In the genomic region with DNA sequence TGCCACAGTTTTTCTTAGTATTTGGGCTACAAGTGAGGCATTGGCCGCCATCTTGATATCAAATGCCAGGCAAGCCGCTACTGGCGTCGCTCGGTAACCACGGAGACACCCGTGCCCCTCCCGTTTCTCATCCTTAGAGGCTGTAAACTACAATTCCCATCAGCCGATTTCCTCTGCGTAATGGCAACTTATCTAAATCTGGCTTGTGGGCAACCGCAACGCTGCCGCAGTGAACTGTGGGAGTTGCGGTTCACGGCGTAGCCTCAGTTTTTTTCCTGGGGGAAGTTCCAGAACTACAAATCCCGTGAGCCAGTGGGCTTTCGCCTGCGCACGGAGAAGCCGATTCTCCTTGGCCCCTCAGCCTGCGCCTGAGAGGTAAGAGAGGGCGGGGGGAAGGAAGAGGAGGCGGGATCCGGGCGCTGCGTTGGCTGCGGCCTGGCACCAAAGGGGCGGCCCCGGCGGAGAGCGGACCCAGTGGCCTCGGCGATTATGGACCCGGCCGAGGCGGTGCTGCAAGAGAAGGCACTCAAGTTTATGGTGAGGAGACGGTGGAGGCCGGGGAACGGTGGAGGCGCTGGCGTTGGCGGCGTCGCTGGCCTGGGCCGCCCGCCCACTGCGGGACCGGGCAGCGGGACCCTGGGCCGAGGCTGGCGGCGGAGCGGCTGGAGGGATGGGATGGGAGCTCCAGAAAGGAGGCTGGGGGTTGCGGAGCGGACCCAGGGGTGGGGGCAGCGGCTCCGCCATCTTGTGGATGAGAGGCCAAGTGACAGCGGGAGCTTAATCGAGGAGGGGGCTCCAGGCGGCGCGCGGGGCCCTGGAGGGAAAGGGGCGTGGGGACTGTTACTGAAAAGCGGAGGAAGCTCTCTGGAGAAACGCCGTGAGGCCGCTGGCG, we compare ENCODE assay signal across 1 cellular context.
A peak's percentile ranks its signal among the peaks of the same experiment; 100 is the strongest.
TF ChIP-seq lines count a peak whose summit lies in the region.

Gene BTRC (plus strand): TSS at position 474 of the 892 bp plus-strand sequence. CDS start 16 bp downstream, at position 490.

TF ChIP-seq in GM12878, 131 proteins besides CTCF, POLR2A, EP300 and RAD21 (continued from another document and continues in another):
- TF ChIP-seq, protein P1, sequence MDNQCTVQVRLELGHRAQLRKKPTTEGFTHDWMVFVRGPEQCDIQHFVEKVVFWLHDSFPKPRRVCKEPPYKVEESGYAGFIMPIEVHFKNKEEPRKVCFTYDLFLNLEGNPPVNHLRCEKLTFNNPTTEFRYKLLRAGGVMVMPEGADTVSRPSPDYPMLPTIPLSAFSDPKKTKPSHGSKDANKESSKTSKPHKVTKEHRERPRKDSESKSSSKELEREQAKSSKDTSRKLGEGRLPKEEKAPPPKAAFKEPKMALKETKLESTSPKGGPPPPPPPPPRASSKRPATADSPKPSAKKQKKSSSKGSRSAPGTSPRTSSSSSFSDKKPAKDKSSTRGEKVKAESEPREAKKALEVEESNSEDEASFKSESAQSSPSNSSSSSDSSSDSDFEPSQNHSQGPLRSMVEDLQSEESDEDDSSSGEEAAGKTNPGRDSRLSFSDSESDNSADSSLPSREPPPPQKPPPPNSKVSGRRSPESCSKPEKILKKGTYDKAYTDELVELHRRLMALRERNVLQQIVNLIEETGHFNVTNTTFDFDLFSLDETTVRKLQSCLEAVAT (IDR thresholded peaks at IDR 0.05): peak; percentile 99
- TF ChIP-seq DPF2 (IDR thresholded peaks at IDR 0.05) (peak; percentile 78), E2F8 (IDR thresholded peaks at IDR 0.05; ENCODE audit: low read depth, partially characterized antibody) (no peak), ELK1 (IDR thresholded peaks at IDR 0.05; ENCODE audit: low read depth, low read length) (peak; percentile 81), HDGF (IDR thresholded peaks at IDR 0.05) (peak; percentile 28; the same call in 1 of the 2 replicates), SUPT20H (IDR thresholded peaks at IDR 0.05; ENCODE audit: borderline replicate concordance, control insufficient read depth, low read depth, low read length) (no peak), HDAC2 (IDR thresholded peaks at IDR 0.05) (no peak), E2F4 (IDR thresholded peaks at IDR 0.05; ENCODE audit: low read depth, low read length) (no peak), CBX3 (IDR thresholded peaks at IDR 0.05; ENCODE audit: borderline replicate concordance, low read depth) (no peak), MTA2 (IDR thresholded peaks at IDR 0.05; ENCODE audit: low read depth) (no peak), TARDBP (IDR thresholded peaks at IDR 0.05; ENCODE audit: borderline replicate concordance) (peak; percentile 93), EGR1 (IDR thresholded peaks at IDR 0.05; ENCODE audit: borderline replicate concordance in 1 of 2, low read depth in 2 of 2, low read length in 2 of 2) (peak in 1 of 2 experiments; percentile 7; a peak in 1 of 3 replicates), CHD1 (IDR thresholded peaks at IDR 0.05; ENCODE audit: low read depth, low read length) (no peak), HCFC1 (IDR thresholded peaks at IDR 0.05; ENCODE audit: low read length) (peak; percentile 100), MEF2A (IDR thresholded peaks at IDR 0.05; ENCODE audit: insufficient read depth, low read depth, low read length) (peak; percentile 98), EED (IDR thresholded peaks at IDR 0.05; ENCODE audit: low read depth) (peak; percentile 53; the same call in 1 of the 2 replicates), SP1 (IDR thresholded peaks at IDR 0.05; ENCODE audit: low read depth, low read length) (peak; percentile 27), NRF1 (conservative IDR thresholded peaks at IDR 0.05; ENCODE audit: low read depth, low read length) (peak; percentile 93), STAT3 (IDR thresholded peaks at IDR 0.05; ENCODE audit: low read depth, low read length) (peak; percentile 92), CBFB (IDR thresholded peaks at IDR 0.05; ENCODE audit: low read depth) (peak; percentile 100), SMAD5 (IDR thresholded peaks at IDR 0.05; ENCODE audit: low read depth) (no peak), NR2F1 (conservative IDR thresholded peaks at IDR 0.05) (no peak)
- TF ChIP-seq, protein P2, sequence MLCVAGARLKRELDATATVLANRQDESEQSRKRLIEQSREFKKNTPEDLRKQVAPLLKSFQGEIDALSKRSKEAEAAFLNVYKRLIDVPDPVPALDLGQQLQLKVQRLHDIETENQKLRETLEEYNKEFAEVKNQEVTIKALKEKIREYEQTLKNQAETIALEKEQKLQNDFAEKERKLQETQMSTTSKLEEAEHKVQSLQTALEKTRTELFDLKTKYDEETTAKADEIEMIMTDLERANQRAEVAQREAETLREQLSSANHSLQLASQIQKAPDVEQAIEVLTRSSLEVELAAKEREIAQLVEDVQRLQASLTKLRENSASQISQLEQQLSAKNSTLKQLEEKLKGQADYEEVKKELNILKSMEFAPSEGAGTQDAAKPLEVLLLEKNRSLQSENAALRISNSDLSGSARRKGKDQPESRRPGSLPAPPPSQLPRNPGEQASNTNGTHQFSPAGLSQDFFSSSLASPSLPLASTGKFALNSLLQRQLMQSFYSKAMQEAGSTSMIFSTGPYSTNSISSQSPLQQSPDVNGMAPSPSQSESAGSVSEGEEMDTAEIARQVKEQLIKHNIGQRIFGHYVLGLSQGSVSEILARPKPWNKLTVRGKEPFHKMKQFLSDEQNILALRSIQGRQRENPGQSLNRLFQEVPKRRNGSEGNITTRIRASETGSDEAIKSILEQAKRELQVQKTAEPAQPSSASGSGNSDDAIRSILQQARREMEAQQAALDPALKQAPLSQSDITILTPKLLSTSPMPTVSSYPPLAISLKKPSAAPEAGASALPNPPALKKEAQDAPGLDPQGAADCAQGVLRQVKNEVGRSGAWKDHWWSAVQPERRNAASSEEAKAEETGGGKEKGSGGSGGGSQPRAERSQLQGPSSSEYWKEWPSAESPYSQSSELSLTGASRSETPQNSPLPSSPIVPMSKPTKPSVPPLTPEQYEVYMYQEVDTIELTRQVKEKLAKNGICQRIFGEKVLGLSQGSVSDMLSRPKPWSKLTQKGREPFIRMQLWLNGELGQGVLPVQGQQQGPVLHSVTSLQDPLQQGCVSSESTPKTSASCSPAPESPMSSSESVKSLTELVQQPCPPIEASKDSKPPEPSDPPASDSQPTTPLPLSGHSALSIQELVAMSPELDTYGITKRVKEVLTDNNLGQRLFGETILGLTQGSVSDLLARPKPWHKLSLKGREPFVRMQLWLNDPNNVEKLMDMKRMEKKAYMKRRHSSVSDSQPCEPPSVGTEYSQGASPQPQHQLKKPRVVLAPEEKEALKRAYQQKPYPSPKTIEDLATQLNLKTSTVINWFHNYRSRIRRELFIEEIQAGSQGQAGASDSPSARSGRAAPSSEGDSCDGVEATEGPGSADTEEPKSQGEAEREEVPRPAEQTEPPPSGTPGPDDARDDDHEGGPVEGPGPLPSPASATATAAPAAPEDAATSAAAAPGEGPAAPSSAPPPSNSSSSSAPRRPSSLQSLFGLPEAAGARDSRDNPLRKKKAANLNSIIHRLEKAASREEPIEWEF (IDR thresholded peaks at IDR 0.05; ENCODE audit: insufficient replicate concordance, low read depth, low read length): no peak
- TF ChIP-seq, protein P3, sequence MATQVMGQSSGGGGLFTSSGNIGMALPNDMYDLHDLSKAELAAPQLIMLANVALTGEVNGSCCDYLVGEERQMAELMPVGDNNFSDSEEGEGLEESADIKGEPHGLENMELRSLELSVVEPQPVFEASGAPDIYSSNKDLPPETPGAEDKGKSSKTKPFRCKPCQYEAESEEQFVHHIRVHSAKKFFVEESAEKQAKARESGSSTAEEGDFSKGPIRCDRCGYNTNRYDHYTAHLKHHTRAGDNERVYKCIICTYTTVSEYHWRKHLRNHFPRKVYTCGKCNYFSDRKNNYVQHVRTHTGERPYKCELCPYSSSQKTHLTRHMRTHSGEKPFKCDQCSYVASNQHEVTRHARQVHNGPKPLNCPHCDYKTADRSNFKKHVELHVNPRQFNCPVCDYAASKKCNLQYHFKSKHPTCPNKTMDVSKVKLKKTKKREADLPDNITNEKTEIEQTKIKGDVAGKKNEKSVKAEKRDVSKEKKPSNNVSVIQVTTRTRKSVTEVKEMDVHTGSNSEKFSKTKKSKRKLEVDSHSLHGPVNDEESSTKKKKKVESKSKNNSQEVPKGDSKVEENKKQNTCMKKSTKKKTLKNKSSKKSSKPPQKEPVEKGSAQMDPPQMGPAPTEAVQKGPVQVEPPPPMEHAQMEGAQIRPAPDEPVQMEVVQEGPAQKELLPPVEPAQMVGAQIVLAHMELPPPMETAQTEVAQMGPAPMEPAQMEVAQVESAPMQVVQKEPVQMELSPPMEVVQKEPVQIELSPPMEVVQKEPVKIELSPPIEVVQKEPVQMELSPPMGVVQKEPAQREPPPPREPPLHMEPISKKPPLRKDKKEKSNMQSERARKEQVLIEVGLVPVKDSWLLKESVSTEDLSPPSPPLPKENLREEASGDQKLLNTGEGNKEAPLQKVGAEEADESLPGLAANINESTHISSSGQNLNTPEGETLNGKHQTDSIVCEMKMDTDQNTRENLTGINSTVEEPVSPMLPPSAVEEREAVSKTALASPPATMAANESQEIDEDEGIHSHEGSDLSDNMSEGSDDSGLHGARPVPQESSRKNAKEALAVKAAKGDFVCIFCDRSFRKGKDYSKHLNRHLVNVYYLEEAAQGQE (IDR thresholded peaks at IDR 0.05; ENCODE audit: low read depth, low read length): no peak
- TF ChIP-seq, protein P4, sequence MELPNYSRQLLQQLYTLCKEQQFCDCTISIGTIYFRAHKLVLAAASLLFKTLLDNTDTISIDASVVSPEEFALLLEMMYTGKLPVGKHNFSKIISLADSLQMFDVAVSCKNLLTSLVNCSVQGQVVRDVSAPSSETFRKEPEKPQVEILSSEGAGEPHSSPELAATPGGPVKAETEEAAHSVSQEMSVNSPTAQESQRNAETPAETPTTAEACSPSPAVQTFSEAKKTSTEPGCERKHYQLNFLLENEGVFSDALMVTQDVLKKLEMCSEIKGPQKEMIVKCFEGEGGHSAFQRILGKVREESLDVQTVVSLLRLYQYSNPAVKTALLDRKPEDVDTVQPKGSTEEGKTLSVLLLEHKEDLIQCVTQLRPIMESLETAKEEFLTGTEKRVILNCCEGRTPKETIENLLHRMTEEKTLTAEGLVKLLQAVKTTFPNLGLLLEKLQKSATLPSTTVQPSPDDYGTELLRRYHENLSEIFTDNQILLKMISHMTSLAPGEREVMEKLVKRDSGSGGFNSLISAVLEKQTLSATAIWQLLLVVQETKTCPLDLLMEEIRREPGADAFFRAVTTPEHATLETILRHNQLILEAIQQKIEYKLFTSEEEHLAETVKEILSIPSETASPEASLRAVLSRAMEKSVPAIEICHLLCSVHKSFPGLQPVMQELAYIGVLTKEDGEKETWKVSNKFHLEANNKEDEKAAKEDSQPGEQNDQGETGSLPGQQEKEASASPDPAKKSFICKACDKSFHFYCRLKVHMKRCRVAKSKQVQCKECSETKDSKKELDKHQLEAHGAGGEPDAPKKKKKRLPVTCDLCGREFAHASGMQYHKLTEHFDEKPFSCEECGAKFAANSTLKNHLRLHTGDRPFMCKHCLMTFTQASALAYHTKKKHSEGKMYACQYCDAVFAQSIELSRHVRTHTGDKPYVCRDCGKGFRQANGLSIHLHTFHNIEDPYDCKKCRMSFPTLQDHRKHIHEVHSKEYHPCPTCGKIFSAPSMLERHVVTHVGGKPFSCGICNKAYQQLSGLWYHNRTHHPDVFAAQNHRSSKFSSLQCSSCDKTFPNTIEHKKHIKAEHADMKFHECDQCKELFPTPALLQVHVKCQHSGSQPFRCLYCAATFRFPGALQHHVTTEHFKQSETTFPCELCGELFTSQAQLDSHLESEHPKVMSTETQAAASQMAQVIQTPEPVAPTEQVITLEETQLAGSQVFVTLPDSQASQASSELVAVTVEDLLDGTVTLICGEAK (IDR thresholded peaks at IDR 0.05; ENCODE audit: borderline replicate concordance): peak; percentile 81; the same call in 1 of the 2 replicates
- TF ChIP-seq, protein P5, sequence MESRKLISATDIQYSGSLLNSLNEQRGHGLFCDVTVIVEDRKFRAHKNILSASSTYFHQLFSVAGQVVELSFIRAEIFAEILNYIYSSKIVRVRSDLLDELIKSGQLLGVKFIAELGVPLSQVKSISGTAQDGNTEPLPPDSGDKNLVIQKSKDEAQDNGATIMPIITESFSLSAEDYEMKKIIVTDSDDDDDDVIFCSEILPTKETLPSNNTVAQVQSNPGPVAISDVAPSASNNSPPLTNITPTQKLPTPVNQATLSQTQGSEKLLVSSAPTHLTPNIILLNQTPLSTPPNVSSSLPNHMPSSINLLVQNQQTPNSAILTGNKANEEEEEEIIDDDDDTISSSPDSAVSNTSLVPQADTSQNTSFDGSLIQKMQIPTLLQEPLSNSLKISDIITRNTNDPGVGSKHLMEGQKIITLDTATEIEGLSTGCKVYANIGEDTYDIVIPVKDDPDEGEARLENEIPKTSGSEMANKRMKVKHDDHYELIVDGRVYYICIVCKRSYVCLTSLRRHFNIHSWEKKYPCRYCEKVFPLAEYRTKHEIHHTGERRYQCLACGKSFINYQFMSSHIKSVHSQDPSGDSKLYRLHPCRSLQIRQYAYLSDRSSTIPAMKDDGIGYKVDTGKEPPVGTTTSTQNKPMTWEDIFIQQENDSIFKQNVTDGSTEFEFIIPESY (IDR thresholded peaks at IDR 0.05): 0 out of 2 replicates have a peak, but pooled peaks have one; percentile 30
